1 cellular context compared by ENCODE assay signal in genomic region chr12:76259071-76259470, GRCh38.
TF ChIP-seq lines count a peak whose summit lies in the region.

No MANE protein-coding gene starts in this region.

TF ChIP-seq in WTC11, 78 proteins besides CTCF, POLR2A, EP300 and RAD21 (continued from another document):
- TF ChIP-seq CDX4 (CRISPR knock-in tag; IDR thresholded peaks at IDR 0.05; ENCODE audit: borderline replicate concordance) = no peak
